10 cellular contexts compared by ENCODE assay signal in the genomic region with DNA sequence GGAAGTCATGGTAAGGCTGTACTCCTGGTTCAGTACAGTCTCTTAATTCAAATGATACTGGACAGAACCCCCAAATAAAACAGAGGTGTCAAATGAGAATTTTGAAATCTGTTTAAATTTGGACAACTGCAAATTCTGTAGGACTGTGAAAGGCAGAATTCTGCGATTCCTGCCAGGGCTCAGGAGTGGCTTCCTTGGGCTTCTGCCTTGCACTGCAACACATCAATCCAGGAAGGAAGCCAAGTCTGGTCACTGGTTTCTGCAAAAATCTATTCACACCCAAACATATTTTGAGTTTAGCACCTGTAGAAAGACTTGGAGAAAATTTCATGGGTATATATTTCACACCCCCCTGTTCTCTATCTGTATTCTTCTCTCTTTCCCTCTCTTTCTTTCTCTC. TPM values are rescaled to one million over a fixed set of nuclear protein-coding genes. Genes with fewer than 3 reads are reported as not detected.
"Had no signal": no experiment of that assay in that cellular context is flagged by ENCODE, and none has a peak within 500 bp of the region (broad histone marks: within the 10 kb centered on the region; RNA-seq: fewer than 3 reads in every experiment).

No MANE protein-coding gene starts in this region.

- H3K9ac ChIP-seq: KMS-11 had no signal

- H3K36me3 Mint-ChIP-seq: IgD-negative memory B cell had no signal

- DNase-seq: IMR-90, KBM-7, KG1 had no signal

- H3K4me2 ChIP-seq: KMS-11 had no signal

- H3K27ac Mint-ChIP-seq: IgD-negative memory B cell had no signal

- ATAC-seq: HepG2, K562 had no signal

- H3K4me3 ChIP-seq: K562 had no signal

- H3K4me1 Mint-ChIP-seq: IgD-negative memory B cell had no signal

- H3K4me3 Mint-ChIP-seq: IgD-negative memory B cell had no signal

- H3K9me3 Mint-ChIP-seq: IgD-negative memory B cell had no signal

- FAIRE-seq: HepG2, HTR-8/SVneo, K562 had no signal

- H3K27ac ChIP-seq: HL-60, KMS-11 had no signal

- H3K27me3 Mint-ChIP-seq: IgD-negative memory B cell had no signal

RNA-seq across cellular contexts. Expression of gene FST, which starts 37.5 kb away (rescaled TPM):
- total RNA-seq: HT-29 had no signal
- polyA plus RNA-seq: IgD-negative memory B cell had no signal
